In genomic region chr2:221554769-221555510, GRCh38 we compare ENCODE assay signal across 9 cellular contexts. TPM values are rescaled to one million over a fixed set of nuclear protein-coding genes. Genes with fewer than 3 reads are reported as not detected.
A peak's percentile ranks its signal among the peaks of the same experiment; 100 is the strongest.
DNase-seq lines count a peak whose midpoint lies in the region; ATAC-seq and TF ChIP-seq lines count a peak whose summit lies in the region.
"Had no signal": no experiment of that assay in that cellular context is flagged by ENCODE, and none has a peak within 500 bp of the region (broad histone marks: within the 10 kb centered on the region; RNA-seq: fewer than 3 reads in every experiment).

No MANE protein-coding gene starts in this region.

- WGBS in GM23248 (ENCODE audit: low coverage in 1 of 2, low lambda C conversion rate in 2 of 2, missing lambda C conversion rate in 2 of 2), 2 experiments = 68 to 76% methylated on average over 4 of the region's 4 CpGs
- no CpG with 5 or more reads among the region's 4 CpGs for WGBS in mesendoderm (ENCODE audit: extremely low coverage, insufficient coverage, low lambda C conversion rate)
- 28 to 35% methylated on average over 4 of the region's 4 CpGs for WGBS in aorta, 2 donors

- H3K4me2 ChIP-seq in GM23248 (ENCODE audit: unreplicated experiment) = no peak overlapping the region
- peak overlapping the region; percentile 54 for H3K4me2 ChIP-seq in Loucy (ENCODE audit: low read depth, low read length, poor library complexity, severe bottlenecking)
- no peak overlapping the region for H3K4me2 ChIP-seq in mesendoderm (ENCODE audit: low read length)

- H3K27me3 ChIP-seq in GM23248 (replicated peaks; ENCODE audit: insufficient read depth) (no peaks in the 10 kb centered on the region), Loucy (ENCODE audit: insufficient read depth, low read length, poor library complexity, severe bottlenecking) (no peaks in the 10 kb centered on the region), mesendoderm (ENCODE audit: insufficient read depth, low read length, poor library complexity) (no peaks in the 10 kb centered on the region), aorta (ENCODE audit: control insufficient read depth in 1 of 2, insufficient read depth in 2 of 2, low read length in 1 of 2) (no peaks in the 10 kb centered on the region)

- H3K36me3 ChIP-seq in GM23248 (ENCODE audit: low read depth) (peaks cover 7% of the 10 kb centered on the region; the same call in 1 of the 2 replicates), Loucy (ENCODE audit: insufficient read depth, low read length) (no peaks in the 10 kb centered on the region), mesendoderm (ENCODE audit: control insufficient read depth, insufficient read depth, low read length) (no peaks in the 10 kb centered on the region), aorta (ENCODE audit: control insufficient read depth in 1 of 2, insufficient read depth in 2 of 2, low read length in 1 of 2) (no peaks in the 10 kb centered on the region)

- H3K9me2 ChIP-seq in GM23248 (ENCODE audit: insufficient read depth) = no peaks in the 10 kb centered on the region
- H3K9me2 ChIP-seq in Loucy (replicated peaks; ENCODE audit: low read depth, low read length) = no peaks in the 10 kb centered on the region

- peaks cover 11% of the 10 kb centered on the region; the same call in 1 of the 2 replicates for H3F3A ChIP-seq in GM23248 (ENCODE audit: insufficient read depth)
- H3F3A ChIP-seq in Loucy (ENCODE audit: low read depth) = no peaks in the 10 kb centered on the region

- DNase-seq in DMS 273 (lab: John Stamatoyannopoulos, UW; ENCODE audit: unreplicated experiment) (peak; percentile 72), DMS 273 treated with DMSO at 0.1 percent for 48 hours (lab: John Stamatoyannopoulos, UW) (no peak), GM23248 (peak; percentile 77), mesendoderm (peak; percentile 82), SK-N-DZ (ENCODE audit: low spot score) (no peak), aorta (no peak), SW 1271 (lab: John Stamatoyannopoulos, UW) (no peak)

- H3K18ac ChIP-seq in mesendoderm (ENCODE audit: low read length) = peak overlapping the region; percentile 70

- H3K79me1 ChIP-seq in mesendoderm (ENCODE audit: low read length) = peaks cover 5% of the 10 kb centered on the region

- H3K4me3 ChIP-seq in GM23248 (no peak overlapping the region), Loucy (ENCODE audit: low read length, poor library complexity, severe bottlenecking) (peak overlapping the region; percentile 20), mesendoderm (ENCODE audit: low read length) (no peak overlapping the region), aorta (ENCODE audit: low read length in 2 of 2) (no peak overlapping the region)

- no peak overlapping the region for H2BK15ac ChIP-seq in mesendoderm (replicated peaks; ENCODE audit: low read depth)

- H2AFZ ChIP-seq in GM23248 = no peak overlapping the region
- peak overlapping the region; percentile 44 for H2AFZ ChIP-seq in Loucy (ENCODE audit: low read length)

- H4K8ac ChIP-seq in mesendoderm (ENCODE audit: low read depth, low read length) = no peak overlapping the region

- peaks cover 90% of the 10 kb centered on the region for H3K79me2 ChIP-seq in GM23248 (ENCODE audit: insufficient read depth)
- peaks cover 5% of the 10 kb centered on the region for H3K79me2 ChIP-seq in Loucy (ENCODE audit: insufficient read depth, low read length)
- peaks cover 1% of the 10 kb centered on the region for H3K79me2 ChIP-seq in mesendoderm (ENCODE audit: control insufficient read depth, insufficient read depth, low read length)

- ATAC-seq in aorta (ENCODE audit: low FRiP score) = no peak

- no peaks in the 10 kb centered on the region for H3K9me3 ChIP-seq in GM23248 (ENCODE audit: low read depth)
- H3K9me3 ChIP-seq in Loucy (ENCODE audit: insufficient read depth, low read depth, low read length) = no peaks in the 10 kb centered on the region
- H3K9me3 ChIP-seq in aorta (ENCODE audit: control insufficient read depth, low read length) = no peaks in the 10 kb centered on the region

- H3K27ac ChIP-seq in GM23248 = peak overlapping the region; percentile 60
- H3K27ac ChIP-seq in mesendoderm (ENCODE audit: low read depth, low read length) = peak overlapping the region; percentile 11
- H3K27ac ChIP-seq in aorta (ENCODE audit: low read depth in 1 of 2, low read length in 2 of 2) = peak overlapping the region in 1 of 2 donors; percentile 57
- H3K27ac ChIP-seq: 22Rv1 had no signal

- H3K9ac ChIP-seq in GM23248 = no peak overlapping the region
- H3K9ac ChIP-seq in Loucy (ENCODE audit: low read depth, low read length, poor library complexity, severe bottlenecking) = peak overlapping the region; percentile 24
- no peak overlapping the region for H3K9ac ChIP-seq in mesendoderm (ENCODE audit: low read length)

- TF ChIP-seq CTCF in Loucy (conservative IDR thresholded peaks at IDR 0.05; ENCODE audit: low read length) = no peak

- H3K4ac ChIP-seq in mesendoderm (ENCODE audit: low read depth, low read length) = no peak overlapping the region

- in situ Hi-C loops in GM23248 (cut with MboI) = loop anchor here (25.0 kb wide), 2 partner anchors 1468 to 1818 kb away; no protein-coding TSS in a partner anchor

- no peak overlapping the region for H3K56ac ChIP-seq in mesendoderm (ENCODE audit: low read length)

- H4K5ac ChIP-seq in mesendoderm (ENCODE audit: low read length) = no peak overlapping the region

- H4K20me1 ChIP-seq in GM23248 (ENCODE audit: insufficient read depth) (0 out of 2 replicates have a peak, but pooled peaks cover 9% of the 10 kb centered on the region), Loucy (ENCODE audit: insufficient read depth, low read length, poor library complexity, severe bottlenecking) (no peaks in the 10 kb centered on the region)

- no peak overlapping the region for H3K23ac ChIP-seq in mesendoderm (ENCODE audit: low read length)

- intact Hi-C loops in aorta (cut with DNase I) = no loop called here

- H2BK120ac ChIP-seq in mesendoderm (ENCODE audit: low read depth, low read length) = no peak overlapping the region

- peaks cover 22% of the 10 kb centered on the region for H3K4me1 ChIP-seq in GM23248 (ENCODE audit: insufficient read depth)
- peaks cover 50% of the 10 kb centered on the region for H3K4me1 ChIP-seq in Loucy (ENCODE audit: insufficient read depth, low read length, poor library complexity, severe bottlenecking)
- H3K4me1 ChIP-seq in mesendoderm (ENCODE audit: control insufficient read depth, low read depth, low read length) = peaks cover 23% of the 10 kb centered on the region
- peaks cover 0 to 12% of the 10 kb centered on the region in 2 donors for H3K4me1 ChIP-seq in aorta (ENCODE audit: control insufficient read depth in 1 of 2, insufficient read depth in 2 of 2, low read length in 2 of 2)

- H2BK5ac ChIP-seq in mesendoderm (ENCODE audit: low read length) = no peak overlapping the region

- no peak overlapping the region for H2AK5ac ChIP-seq in mesendoderm (ENCODE audit: low read length)

RNA-seq across cellular contexts. Expression of gene EPHA4, which starts 17.2 kb away (rescaled TPM):
- total RNA-seq in GM23248 (2014; rRNA removed; shearing (Covaris generic)) = 42.2 and 47.8 TPM in 2 replicates
- polyA plus RNA-seq in GM23248 (2016; fragmentation: Nextera tagmentation; extraction: Ambion mirVana) (18.9 and 24.4 TPM in 2 replicates), aorta (1 to 10 TPM; 2.9 to 5.3 TPM)
- polyA plus RNA-seq in mesendoderm (2013, experiment 1 of 2) = 14.3 TPM
- polyA plus RNA-seq in mesendoderm (2013, experiment 2 of 2) = 14.8 TPM
- not detected in 2 replicates for polyA plus RNA-seq in SK-N-DZ (2014; cell fraction: cytosol; rRNA removed)
- polyA plus RNA-seq in SK-N-DZ (2014; cell fraction: nucleus; rRNA removed) = not detected in 2 replicates
- 10 to 100 TPM; 19.9 to 32.1 TPM for total RNA-seq in aorta

Comparison
In these comparisons a context has a peak if more than half of its experiments do, and no peak if none do; other contexts are left out.
1. DNase-seq: peak in DMS 273 (single experiment), GM23248 (single experiment) and mesendoderm (single experiment); none in DMS 273 treated with DMSO at 0.1 percent for 48 hours (single experiment), SK-N-DZ (single experiment), aorta (0 of 2) and SW 1271 (0 of 2).